In genomic region chr13:39655569-39656324, GRCh38 we compare ENCODE assay signal across 9 cellular contexts. TPM values are rescaled to one million over a fixed set of nuclear protein-coding genes. Genes with fewer than 3 reads are reported as not detected.
A peak's percentile ranks its signal among the peaks of the same experiment; 100 is the strongest.
DNase-seq lines count a peak whose midpoint lies in the region; ATAC-seq, FAIRE-seq and TF ChIP-seq lines count a peak whose summit lies in the region.
"Had no signal": no experiment of that assay in that cellular context is flagged by ENCODE, and none has a peak within 500 bp of the region (broad histone marks: within the 10 kb centered on the region; RNA-seq: fewer than 3 reads in every experiment).

Gene COG6, plus strand, starts transcription at chr13:39655662. Its CDS starts 65 bp downstream, at chr13:39655727.

- H3K4me1 Mint-ChIP-seq in immature natural killer cell = peaks cover 28 to 47% of the 10 kb centered on the region in 2 donors

- H3K9me3 Mint-ChIP-seq in immature natural killer cell = no peaks in the 10 kb centered on the region

- peaks cover 4 to 8% (median 6%) of the 10 kb centered on the region in 3 donors for H3K36me3 Mint-ChIP-seq in immature natural killer cell

- H3K36me3 ChIP-seq in bronchial epithelial cell (ENCODE audit: control insufficient read depth, insufficient read depth, low read length) = no peaks in the 10 kb centered on the region

- H3K4me3 ChIP-seq in AG09309 (ENCODE audit: control insufficient read depth, low read depth, low read length) = peak within 1 kb of the TSS; percentile 88
- H3K4me3 ChIP-seq in WI38 (ENCODE audit: low read depth, low read length) = peak within 1 kb of the TSS; percentile 94
- H3K4me3 ChIP-seq in bronchial epithelial cell (ENCODE audit: low read depth, low read length) = peak within 1 kb of the TSS; percentile 99

- H3K27ac Mint-ChIP-seq in immature natural killer cell = peak within 1 kb of the TSS; percentile 81 to 99 (median 92)

- H3K27me3 ChIP-seq in bronchial epithelial cell (ENCODE audit: control insufficient read depth, insufficient read depth, low read length) = no peaks in the 10 kb centered on the region

- TF ChIP-seq CTCF in AG09309 (IDR thresholded peaks at IDR 0.05; ENCODE audit: control insufficient read depth, insufficient read depth, low read depth, low read length, missing control alignments) (no peak), WI38 (IDR thresholded peaks at IDR 0.05; ENCODE audit: low read depth, low read length) (no peak), bronchial epithelial cell (IDR thresholded peaks at IDR 0.05; ENCODE audit: insufficient read depth, low read length, severe bottlenecking) (peak; percentile 30)

- H3K4me3 Mint-ChIP-seq in immature natural killer cell = peak within 1 kb of the TSS; percentile 94 to 99 (median 96)

- ATAC-seq in GM18870 (IDR thresholded peaks at IDR 0.05; ENCODE audit: unreplicated experiment) (peak; percentile 87), HG03108 (IDR thresholded peaks at IDR 0.05; ENCODE audit: unreplicated experiment) (peak; percentile 96)

- no peak for FAIRE-seq in bronchial epithelial cell (lab: Jason Lieb, UNC)
- FAIRE-seq: colon had no signal

- DNase-seq in AG09309 (ENCODE audit: low read depth) (peak; percentile 29), NCI-H2196 treated with DMSO at 0.1 percent for 48 hours (lab: John Stamatoyannopoulos, UW; ENCODE audit: unreplicated experiment) (peak; percentile 38), bronchial epithelial cell (ENCODE audit: low read depth) (peak; percentile 79), immature natural killer cell (peak; percentile 95), smooth muscle cell of the brain vasculature (ENCODE audit: low read depth, low spot score) (peak; percentile 62)

- peaks cover 7 to 17% (median 13%) of the 10 kb centered on the region in 3 donors for H3K27me3 Mint-ChIP-seq in immature natural killer cell (ENCODE audit: low read depth in 3 of 3)

RNA-seq across cellular contexts. Expression of gene COG6, which starts in this region (rescaled TPM):
- total RNA-seq in bronchial epithelial cell = 15.5 and 24.0 TPM in 2 replicates
- polyA plus RNA-seq in immature natural killer cell = 10 to 100 TPM; 13.2 to 15.4 (median 15.1) TPM

Comparison
In these comparisons a context has a peak if more than half of its experiments do, and no peak if none do; other contexts are left out.
1. Peak in every context shown above with its lines: DNase-seq, ATAC-seq and H3K4me3 ChIP-seq.
2. DNase-seq: peak in every context shown above with its lines; median percentile 95 in immature natural killer cell; 79 in bronchial epithelial cell; 62 in smooth muscle cell of the brain vasculature; 38 in NCI-H2196 treated with DMSO at 0.1 percent for 48 hours; 29 in AG09309.